In genomic region chr5:186091-187041, GRCh38 we compare ENCODE assay signal across 3 cellular contexts.
TF ChIP-seq lines count a peak whose summit lies in the region.

No MANE protein-coding gene starts in this region.

TF ChIP-seq in HEK293, 187 proteins besides CTCF, POLR2A, EP300 and RAD21:
- no peak for TF ChIP-seq SETDB1 (IDR thresholded peaks at IDR 0.05; ENCODE audit: insufficient read length, low read length)
- TF ChIP-seq GLIS2 (tag by site-specific recombination; IDR thresholded peaks at IDR 0.05) = peak; percentile 58; the same call in 1 of the 2 replicates
- peak; percentile 46 for TF ChIP-seq GLIS1 (tag by site-specific recombination; IDR thresholded peaks at IDR 0.05)

TF ChIP-seq in endothelial cell of umbilical vein, 7 proteins besides CTCF, POLR2A, EP300 and RAD21:
- TF ChIP-seq MYC (IDR thresholded peaks at IDR 0.05; ENCODE audit: low read depth, low read length) (no peak), JUN (IDR thresholded peaks at IDR 0.05; ENCODE audit: borderline replicate concordance, insufficient read depth, insufficient read length, low read depth) (no peak), POLR2AphosphoS5 (IDR thresholded peaks at IDR 0.05; ENCODE audit: insufficient read depth, low read depth, low read length) (no peak)

TF ChIP-seq in HEK293T, 16 proteins besides CTCF, POLR2A, EP300 and RAD21:
- TF ChIP-seq FOXK2 (IDR thresholded peaks at IDR 0.05) (no peak), BHLHE40 (IDR thresholded peaks at IDR 0.05; ENCODE audit: borderline replicate concordance) (no peak), HDGF (IDR thresholded peaks at IDR 0.05; ENCODE audit: borderline replicate concordance) (no peak), ARNT (IDR thresholded peaks at IDR 0.05) (no peak), L3MBTL2 (conservative IDR thresholded peaks at IDR 0.05) (no peak)
